1 cellular context compared by ENCODE assay signal in the genomic region with DNA sequence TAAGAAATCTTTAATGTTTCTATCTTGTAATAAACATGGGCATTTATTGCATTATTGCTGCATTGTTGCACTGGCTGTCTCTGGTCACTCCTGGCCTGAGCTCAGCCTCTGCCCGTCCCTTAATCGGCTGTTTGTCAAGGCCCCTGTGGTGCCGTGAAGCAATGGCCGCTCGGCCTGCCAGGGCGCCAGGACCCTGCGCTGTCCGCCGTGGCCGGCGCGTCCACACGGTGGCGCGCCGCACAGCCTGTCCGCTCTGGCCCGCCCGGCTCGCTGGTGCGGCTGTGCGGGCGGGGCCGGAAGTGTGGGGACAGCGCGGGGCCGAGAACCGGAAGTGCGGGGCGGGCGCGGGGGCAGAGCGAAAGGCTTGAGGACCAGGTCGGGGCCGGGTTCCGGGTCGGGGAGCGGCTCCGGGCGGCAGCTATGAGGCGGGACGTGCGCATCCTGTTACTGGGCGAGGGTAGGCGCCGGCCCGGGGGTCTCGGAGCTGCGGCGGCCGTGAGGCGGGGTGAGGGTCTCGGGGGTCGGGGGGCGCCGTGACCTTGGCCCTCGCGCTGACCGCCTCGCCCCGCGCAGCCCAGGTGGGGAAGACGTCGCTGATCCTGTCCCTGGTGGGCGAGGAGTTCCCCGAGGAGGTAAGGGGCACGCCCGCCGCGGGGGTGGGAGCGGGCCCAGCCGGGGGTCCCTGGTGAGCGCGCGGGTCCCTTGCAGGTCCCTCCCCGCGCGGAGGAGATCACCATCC.
A peak's percentile ranks its signal among the peaks of the same experiment; 100 is the strongest.
TF ChIP-seq lines count a peak whose summit lies in the region.

TSS of gene RHOT2 (plus strand) at position 353 of the 739 bp plus-strand sequence. CDS start at position 421, 68 bp downstream.

TF ChIP-seq in A549, 52 proteins besides CTCF, POLR2A, EP300 and RAD21 (continued from another document):
- TF ChIP-seq CBX8 (IDR thresholded peaks at IDR 0.05): no peak
- no peak for TF ChIP-seq CBX2 (IDR thresholded peaks at IDR 0.05; ENCODE audit: borderline replicate concordance, low read depth)
- TF ChIP-seq BCL3 (IDR thresholded peaks at IDR 0.05): peak; percentile 76; the same call in 2 of the 3 replicates
- TF ChIP-seq KDM1A (IDR thresholded peaks at IDR 0.05; ENCODE audit: low read depth): no peak
- no peak for TF ChIP-seq NPAS2 (CRISPR knock-in tag; IDR thresholded peaks at IDR 0.05; ENCODE audit: borderline replicate concordance)
- TF ChIP-seq NFE2L2 (conservative IDR thresholded peaks at IDR 0.05; ENCODE audit: low read length): no peak
- TF ChIP-seq POLR2AphosphoS2 (conservative IDR thresholded peaks at IDR 0.05; ENCODE audit: low read length): no peak
- 0 out of 2 replicates have a peak, but pooled peaks have one; percentile 36 for TF ChIP-seq RNF2 (IDR thresholded peaks at IDR 0.05; ENCODE audit: borderline replicate concordance, low read depth)
- no peak for TF ChIP-seq MAFK (IDR thresholded peaks at IDR 0.05; ENCODE audit: partially characterized antibody)
- TF ChIP-seq ZNF302 (CRISPR knock-in tag; IDR thresholded peaks at IDR 0.05): no peak
- TF ChIP-seq HOXB13 (CRISPR knock-in tag; IDR thresholded peaks at IDR 0.05; ENCODE audit: low read depth): no peak
- no peak for TF ChIP-seq ATOH8 (CRISPR knock-in tag; IDR thresholded peaks at IDR 0.05; ENCODE audit: low read depth)
- TF ChIP-seq MAX (IDR thresholded peaks at IDR 0.05): peak; percentile 85
- TF ChIP-seq, protein P1, sequence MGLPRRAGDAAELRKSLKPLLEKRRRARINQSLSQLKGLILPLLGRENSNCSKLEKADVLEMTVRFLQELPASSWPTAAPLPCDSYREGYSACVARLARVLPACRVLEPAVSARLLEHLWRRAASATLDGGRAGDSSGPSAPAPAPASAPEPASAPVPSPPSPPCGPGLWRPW (IDR thresholded peaks at IDR 0.05): no peak
